Comparison of ENCODE assay signal across 20 cellular contexts in the genomic region with DNA sequence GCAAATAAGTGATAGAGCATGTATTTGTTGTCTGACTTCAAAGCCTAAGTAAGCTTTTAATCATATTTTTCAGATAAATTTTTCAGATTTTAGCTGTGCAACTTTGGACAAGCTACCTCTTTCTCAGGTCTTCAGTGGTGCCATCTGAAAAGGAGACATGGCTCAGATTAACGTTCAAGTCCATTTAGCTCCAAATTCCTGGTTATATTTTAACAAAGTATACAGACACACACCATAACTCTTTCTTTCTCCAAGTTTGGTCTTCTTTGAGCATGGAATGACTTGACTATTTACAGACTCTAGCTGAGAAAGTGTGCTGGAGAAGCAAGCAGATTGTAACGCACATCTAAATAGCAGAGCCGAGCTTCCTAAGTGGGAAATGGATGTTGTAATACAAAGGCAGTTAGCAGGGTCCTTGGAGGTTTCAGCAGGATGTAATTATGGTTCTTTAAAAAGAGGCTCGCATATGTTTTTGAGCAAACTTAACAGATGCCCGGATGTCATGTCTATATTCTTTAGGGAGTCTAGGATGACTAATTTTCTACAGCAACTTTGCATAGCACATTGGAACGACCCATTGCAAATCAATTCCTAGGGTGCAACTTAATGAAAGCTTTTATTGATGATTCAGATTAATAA.
A peak's percentile ranks its signal among the peaks of the same experiment; 100 is the strongest.
DNase-seq lines count a peak whose midpoint lies in the region; ATAC-seq and TF ChIP-seq lines count a peak whose summit lies in the region.
"Had no signal": no experiment of that assay in that cellular context is flagged by ENCODE, and none has a peak within 500 bp of the region (broad histone marks: within the 10 kb centered on the region; RNA-seq: fewer than 3 reads in every experiment).

No MANE protein-coding gene starts in this region.

- H3K9me3 ChIP-seq in thyroid gland: no peaks in the 10 kb centered on the region
- H3K9me3 ChIP-seq in transverse colon: no peaks in the 10 kb centered on the region
- H3K9me3 ChIP-seq: lower lobe of right lung, psoas muscle had no signal

- 67 to 83% methylated on average over 6 of the region's 6 CpGs for WGBS in thyroid gland, 2 donors
- 49 to 61% methylated on average over 6 of the region's 6 CpGs for WGBS in transverse colon (ENCODE audit: low coverage in 1 of 2), 2 donors

- DNase-seq in NCI-H524 (lab: John Stamatoyannopoulos, UW) (peak; percentile 3 to 8), NCI-H524 treated with DMSO at 0.1 percent for 48 hours (lab: John Stamatoyannopoulos, UW) (no peak), NCI-H2227 treated with DMSO at 0.1 percent for 48 hours (lab: John Stamatoyannopoulos, UW) (peak; percentile 68), fibroblast of gingiva (ENCODE audit: low read depth) (peak; percentile 94), thyroid gland (no peak), transverse colon (no peak), DMS53 treated with DMSO at 0.1 percent for 48 hours (lab: John Stamatoyannopoulos, UW; ENCODE audit: unreplicated experiment) (no peak)
- DNase-seq: 8988T; activated B cell treated with CpG ODN at 0.5 μM for 24 hours; activated effector memory CD4-positive, alpha-beta T cell treated with anti-CD3 and anti-CD28 coated beads, Interleukin-2, amount 50 U/mL, for 16 hours; aorta; lower lobe of right lung; naive thymus-derived CD4-positive, alpha-beta T cell; NCI-H1417 treated with DMSO at 0.1 percent for 48 hours; NCI-H510A treated with DMSO at 0.1 percent for 48 hours; psoas muscle; RPMI8226; T-helper 1 cell had no signal

- no peak overlapping the region for H3K4me3 ChIP-seq in thyroid gland (replicated peaks in 1 of 3)
- no peak overlapping the region for H3K4me3 ChIP-seq in transverse colon
- H3K4me3 ChIP-seq: K562, lower lobe of right lung, psoas muscle had no signal

- H3K36me3 ChIP-seq in thyroid gland: no peaks in the 10 kb centered on the region
- H3K36me3 ChIP-seq in transverse colon: no peaks in the 10 kb centered on the region
- H3K36me3 ChIP-seq: lower lobe of right lung had no signal

- TF ChIP-seq CTCF in thyroid gland (IDR thresholded peaks at IDR 0.05) (no peak), transverse colon (IDR thresholded peaks at IDR 0.05) (no peak)

- in situ Hi-C loops in transverse colon (cut with MboI; ENCODE audit: low pct_ligation_motif_present in 1 of 4, low pct_unique_long_range_greater_than_20kb in 1 of 4, low sequenced_read_pairs in 3 of 4): no loop called here

- H3K4me1 ChIP-seq in thyroid gland (peaks cover 52 to 68% of the 10 kb centered on the region in 2 donors), transverse colon (peaks cover 0 to 9% (median 0%) of the 10 kb centered on the region in 4 donors)

- ATAC-seq in HG03432 (IDR thresholded peaks at IDR 0.05; ENCODE audit: unreplicated experiment): no peak
- ATAC-seq: K562; lower lobe of right lung; naive thymus-derived CD4-positive, alpha-beta T cell; psoas muscle had no signal

- H3K27me3 ChIP-seq in thyroid gland: no peaks in the 10 kb centered on the region
- H3K27me3 ChIP-seq in transverse colon: no peaks in the 10 kb centered on the region

- TF ChIP-seq EP300 in transverse colon (IDR thresholded peaks at IDR 0.05; ENCODE audit: low read depth): no peak

- H3K27ac ChIP-seq in thyroid gland (peak overlapping the region in 2 of 3 donors; percentile 48 to 72), transverse colon (no peak overlapping the region)
- H3K27ac ChIP-seq: psoas muscle had no signal

- intact Hi-C loops in thyroid gland (cut with DNase I): no loop called here
- intact Hi-C loops in transverse colon (cut with DNase I; ENCODE audit: low total_unique reads): no loop called here

- TF ChIP-seq POLR2A in thyroid gland (IDR thresholded peaks at IDR 0.05) (no peak), transverse colon (IDR thresholded peaks at IDR 0.05) (no peak)

Comparison
In these comparisons a context has a peak if more than half of its experiments do, and no peak if none do; other contexts are left out.
1. DNase-seq: peak in NCI-H524 (2 of 2), NCI-H2227 treated with DMSO at 0.1 percent for 48 hours (single experiment) and fibroblast of gingiva (single experiment); none in NCI-H524 treated with DMSO at 0.1 percent for 48 hours (single experiment), thyroid gland (0 of 2), transverse colon (single experiment) and DMS53 treated with DMSO at 0.1 percent for 48 hours (single experiment).
2. H3K27ac ChIP-seq: peak in thyroid gland (2 of 3); none in transverse colon (0 of 4).